Comparison of ENCODE assay signal across 20 cellular contexts in the genomic region with DNA sequence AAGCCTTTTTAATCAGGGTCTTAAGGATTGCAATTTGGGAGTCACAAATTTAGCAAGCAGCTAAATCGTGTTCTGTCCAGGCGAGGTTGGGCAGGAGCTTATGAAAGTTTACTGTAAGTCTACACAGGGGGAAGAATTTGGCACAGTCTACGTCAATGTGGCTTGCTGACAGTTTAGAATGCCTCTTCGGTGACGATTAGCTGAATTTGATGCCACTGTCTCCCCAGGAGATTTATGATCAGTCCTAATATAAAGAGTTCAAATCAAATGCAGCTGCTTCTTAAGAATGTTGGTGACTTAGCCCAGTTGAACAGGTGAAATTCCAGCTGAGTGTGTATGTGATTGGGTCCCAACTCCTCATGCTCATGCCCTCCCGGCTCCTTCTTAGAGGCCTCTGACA.
"Had no signal": no experiment of that assay in that cellular context is flagged by ENCODE, and none has a peak within 500 bp of the region (broad histone marks: within the 10 kb centered on the region; RNA-seq: fewer than 3 reads in every experiment).

No MANE protein-coding gene starts in this region.

- H3K4me2 ChIP-seq: hepatocyte had no signal

- H2AFZ ChIP-seq: hepatocyte had no signal

- H3K36me3 ChIP-seq: gastroesophageal sphincter, heart left ventricle, right lobe of liver, thoracic aorta, tibial nerve, upper lobe of left lung had no signal

- H3K27me3 ChIP-seq: dorsolateral prefrontal cortex, foreskin keratinocyte, hepatocyte, right lobe of liver, tibial nerve, upper lobe of left lung had no signal

- H3K79me2 ChIP-seq: hepatocyte had no signal

- ATAC-seq: gastroesophageal sphincter; heart left ventricle; left lobe of liver; naive thymus-derived CD4-positive, alpha-beta T cell; right lobe of liver; stimulated activated naive B cell treated with anti-CD40 and anti-IgM and Interleukin-4, amounts not matched to agents 10 μg/mL and 1 μg/mL and 100 μg/mL, for 72 hours had no signal

- H3K4me3 ChIP-seq: dorsolateral prefrontal cortex, gastroesophageal sphincter, heart left ventricle, hepatocyte, lung, right lobe of liver, thoracic aorta, tibial nerve, upper lobe of left lung had no signal

- H3K4me1 ChIP-seq: gastroesophageal sphincter, heart left ventricle, right lobe of liver, tibial nerve, upper lobe of left lung had no signal

- DNase-seq: dorsolateral prefrontal cortex; effector CD4-positive, alpha-beta T cell; foreskin keratinocyte; heart left ventricle; kidney; naive thymus-derived CD4-positive, alpha-beta T cell; nucleus accumbens; posterior cingulate gyrus; retina; right lobe of liver; stimulated activated CD4-positive, alpha-beta T cell treated with anti-CD3 and anti-CD28 coated beads, Interleukin-2, amount 100 ng/mL, for 24 hours; stimulated activated CD4-positive, alpha-beta T cell treated with anti-CD3 and anti-CD28 coated beads, Interleukin-4, amount 100 ng/mL, for 4 hours; stimulated activated naive B cell treated with anti-CD40 and anti-IgM and Interleukin-4, amounts not matched to agents 10 μg/mL and 1 μg/mL and 100 μg/mL, for 72 hours; upper lobe of left lung had no signal

- H3K27ac ChIP-seq: dorsolateral prefrontal cortex, gastroesophageal sphincter, heart left ventricle, hepatocyte, right lobe of liver, thoracic aorta, tibial nerve, upper lobe of left lung had no signal

- H3K9me3 ChIP-seq: gastroesophageal sphincter, heart left ventricle, right lobe of liver, thoracic aorta, tibial nerve, upper lobe of left lung had no signal
